2 cellular contexts compared by ENCODE assay signal in genomic region chr19:11935829-11936228, GRCh38.
A peak's percentile ranks its signal among the peaks of the same experiment; 100 is the strongest.
TF ChIP-seq lines count a peak whose summit lies in the region.

No MANE protein-coding gene starts in this region.

TF ChIP-seq in HEK293, 187 proteins besides CTCF, POLR2A, EP300 and RAD21:
- TF ChIP-seq ZNF280D (tag by site-specific recombination; IDR thresholded peaks at IDR 0.05) (peak; percentile 88; the same call in 1 of the 2 replicates), ZXDB (tag by site-specific recombination; IDR thresholded peaks at IDR 0.05) (0 out of 2 replicates have a peak, but pooled peaks have one; percentile 14), ZNF146 (tag by site-specific recombination; IDR thresholded peaks at IDR 0.05) (peak; percentile 95), ZNF580 (tag by site-specific recombination; IDR thresholded peaks at IDR 0.05) (peak; percentile 65; the same call in 1 of the 2 replicates)

TF ChIP-seq in K562, 482 proteins besides CTCF, POLR2A, EP300 and RAD21:
- TF ChIP-seq ZNF146 (CRISPR knock-in tag; IDR thresholded peaks at IDR 0.05; ENCODE audit: unreplicated experiment) (peak; percentile 62), BCOR (IDR thresholded peaks at IDR 0.05) (peak; percentile 64; the same call in 1 of the 2 replicates)
